Comparison of ENCODE assay signal across 27 cellular contexts in the genomic region with DNA sequence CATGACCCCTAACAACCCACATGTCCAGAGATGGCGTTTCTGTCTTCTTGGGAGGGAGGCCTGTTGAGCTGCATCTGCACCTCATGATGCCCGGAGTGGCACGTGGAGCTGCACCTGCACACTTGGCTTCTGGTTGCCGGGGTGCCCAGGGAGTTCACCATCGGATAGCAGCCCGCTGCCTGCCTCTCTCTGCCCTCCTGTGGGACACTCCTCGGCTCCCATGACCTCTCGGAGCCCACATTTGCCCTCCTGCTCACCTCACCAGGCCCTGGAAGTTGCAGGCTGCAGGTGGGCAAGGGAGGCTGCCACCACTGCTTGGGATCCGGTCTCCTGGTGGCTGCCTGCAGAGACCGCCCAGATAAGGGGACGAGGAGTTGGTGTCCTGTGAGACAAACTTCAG.
"Had no signal": no experiment of that assay in that cellular context is flagged by ENCODE, and none has a peak within 500 bp of the region (broad histone marks: within the 10 kb centered on the region; RNA-seq: fewer than 3 reads in every experiment).

No MANE protein-coding gene starts in this region.

- H3K4me3 Mint-ChIP-seq: activated CD4-positive, alpha-beta memory T cell treated with anti-CD3 and anti-CD28 coated beads for 36 hours; activated CD4-positive, alpha-beta T cell treated with anti-CD3 and anti-CD28 coated beads for 36 hours; activated CD4-positive, alpha-beta T cell treated with anti-CD3 and anti-CD28 coated beads, Interleukin-2, amount 10 ng/mL, durations not matched to agents 24 days and 14 days; activated naive CD4-positive, alpha-beta T cell treated with anti-CD3 and anti-CD28 coated beads, Interleukin-2, amount 10 ng/mL, durations not matched to agents 7 days and 5 days; activated naive CD8-positive, alpha-beta T cell treated with anti-CD3 and anti-CD28 coated beads, Interleukin-2, amount 10 ng/mL, durations not matched to agents 7 days and 5 days; activated T-cell treated with anti-CD3 and anti-CD28 coated beads, Interleukin-2, amount 50 U/mL, for 24 hours; activated T-cell treated with anti-CD3 and anti-CD28 coated beads, Interleukin-2, amount 50 U/mL, for 72 hours; brain; dendritic cell treated with granulocyte-macrophage colony-stimulating factor and Interleukin-4, amounts not matched to agents 40 ng/mL and 50 ng/mL, for 4 days; endodermal cell had no signal

- H3K4me1 Mint-ChIP-seq: activated CD4-positive, alpha-beta T cell treated with anti-CD3 and anti-CD28 coated beads for 36 hours; activated CD4-positive, alpha-beta T cell treated with anti-CD3 and anti-CD28 coated beads, Interleukin-2, amount 10 ng/mL, durations not matched to agents 24 days and 14 days; activated naive CD4-positive, alpha-beta T cell treated with anti-CD3 and anti-CD28 coated beads, Interleukin-2, amount 10 ng/mL, durations not matched to agents 7 days and 5 days; activated naive CD8-positive, alpha-beta T cell treated with anti-CD3 and anti-CD28 coated beads, Interleukin-2, amount 10 ng/mL, durations not matched to agents 7 days and 5 days; brain; endodermal cell had no signal

- H3K27ac Mint-ChIP-seq: activated CD4-positive, alpha-beta memory T cell treated with anti-CD3 and anti-CD28 coated beads for 36 hours; activated CD4-positive, alpha-beta T cell treated with anti-CD3 and anti-CD28 coated beads for 36 hours; activated CD4-positive, alpha-beta T cell treated with anti-CD3 and anti-CD28 coated beads, Interleukin-2, amount 10 ng/mL, durations not matched to agents 24 days and 14 days; activated naive CD4-positive, alpha-beta T cell treated with anti-CD3 and anti-CD28 coated beads, Interleukin-2, amount 10 ng/mL, durations not matched to agents 7 days and 5 days; activated naive CD4-positive, alpha-beta T cell treated with anti-CD3 and anti-CD28 coated beads, Interleukin-2, amount 50 U/mL, for 72 hours; activated naive CD8-positive, alpha-beta T cell treated with anti-CD3 and anti-CD28 coated beads, Interleukin-2, amount 10 ng/mL, durations not matched to agents 7 days and 5 days; activated T-cell treated with anti-CD3 and anti-CD28 coated beads, Interleukin-2, amount 50 U/mL, for 24 hours; activated T-cell treated with anti-CD3 and anti-CD28 coated beads, Interleukin-2, amount 50 U/mL, for 72 hours; brain; dendritic cell treated with granulocyte-macrophage colony-stimulating factor and Interleukin-4, amounts not matched to agents 40 ng/mL and 50 ng/mL, for 4 days; endodermal cell had no signal

- H3K36me3 Mint-ChIP-seq: activated CD4-positive, alpha-beta memory T cell treated with anti-CD3 and anti-CD28 coated beads for 36 hours; activated naive CD4-positive, alpha-beta T cell treated with anti-CD3 and anti-CD28 coated beads, Interleukin-2, amount 10 ng/mL, durations not matched to agents 7 days and 5 days; activated naive CD4-positive, alpha-beta T cell treated with anti-CD3 and anti-CD28 coated beads, Interleukin-2, amount 50 U/mL, for 72 hours; activated naive CD8-positive, alpha-beta T cell treated with anti-CD3 and anti-CD28 coated beads, Interleukin-2, amount 10 ng/mL, durations not matched to agents 7 days and 5 days; brain had no signal

- H3K27me3 ChIP-seq: ascending aorta, breast epithelium, cardiac muscle cell, dorsolateral prefrontal cortex had no signal

- H3K4me3 ChIP-seq: ascending aorta, breast epithelium, cardiac muscle cell, coronary artery, dorsolateral prefrontal cortex had no signal

- DNase-seq: activated CD4-positive, alpha-beta memory T cell treated with anti-CD3 and anti-CD28 coated beads for 36 hours; activated CD4-positive, alpha-beta T cell treated with anti-CD3 and anti-CD28 coated beads for 36 hours; activated CD4-positive, alpha-beta T cell treated with anti-CD3 and anti-CD28 coated beads, Interleukin-2, amount 10 ng/mL, durations not matched to agents 24 days and 14 days; activated CD4-positive, CD25-positive, alpha-beta regulatory T cell; activated CD4-positive, CD25-positive, alpha-beta regulatory T cell treated with anti-CD3 and anti-CD28 coated beads, Interleukin-2, amount 50 U/mL, for 72 hours; activated CD8-positive, alpha-beta memory T cell treated with anti-CD3 and anti-CD28 coated beads, Interleukin-2, amount 50 U/mL, for 48 hours; activated gamma-delta T cell; activated naive CD4-positive, alpha-beta T cell; activated naive CD4-positive, alpha-beta T cell treated with anti-CD3 and anti-CD28 coated beads, Interleukin-2, amount 10 ng/mL, durations not matched to agents 7 days and 5 days; activated naive CD8-positive, alpha-beta T cell treated with anti-CD3 and anti-CD28 coated beads, Interleukin-2, amount 10 ng/mL, durations not matched to agents 7 days and 5 days; activated T-cell treated with anti-CD3 and anti-CD28 coated beads for 4 hours; activated T-cell treated with anti-CD3 and anti-CD28 coated beads, Interleukin-2, amount 50 U/mL, for 24 hours; activated T-cell treated with anti-CD3 and anti-CD28 coated beads, Interleukin-2, amount 50 U/mL, for 72 hours; central memory CD4-positive, alpha-beta T cell; dorsolateral prefrontal cortex; effector memory CD4-positive, alpha-beta T cell; endodermal cell; foreskin fibroblast; T-helper 2 cell had no signal

- H3K27me3 Mint-ChIP-seq: activated CD4-positive, alpha-beta memory T cell treated with anti-CD3 and anti-CD28 coated beads for 36 hours; activated CD4-positive, alpha-beta T cell treated with anti-CD3 and anti-CD28 coated beads for 36 hours; activated CD4-positive, alpha-beta T cell treated with anti-CD3 and anti-CD28 coated beads, Interleukin-2, amount 10 ng/mL, durations not matched to agents 24 days and 14 days; activated naive CD8-positive, alpha-beta T cell treated with anti-CD3 and anti-CD28 coated beads, Interleukin-2, amount 10 ng/mL, durations not matched to agents 7 days and 5 days; activated T-cell treated with anti-CD3 and anti-CD28 coated beads, Interleukin-2, amount 50 U/mL, for 24 hours; dendritic cell treated with granulocyte-macrophage colony-stimulating factor and Interleukin-4, amounts not matched to agents 40 ng/mL and 50 ng/mL, for 4 days had no signal

- H3K4me1 ChIP-seq: ascending aorta, breast epithelium had no signal

- ATAC-seq: activated CD4-positive, alpha-beta T cell treated with anti-CD3 and anti-CD28 coated beads for 36 hours; activated naive CD4-positive, alpha-beta T cell treated with anti-CD3 and anti-CD28 coated beads, Interleukin-2, amount 50 U/mL, for 72 hours; activated T-cell treated with anti-CD3 and anti-CD28 coated beads, Interleukin-2, amount 50 U/mL, for 72 hours; esophagus mucosa had no signal

- H3K9me3 Mint-ChIP-seq: activated CD4-positive, alpha-beta memory T cell treated with anti-CD3 and anti-CD28 coated beads for 36 hours; activated CD4-positive, alpha-beta T cell treated with anti-CD3 and anti-CD28 coated beads, Interleukin-2, amount 10 ng/mL, durations not matched to agents 24 days and 14 days; activated naive CD4-positive, alpha-beta T cell treated with anti-CD3 and anti-CD28 coated beads, Interleukin-2, amount 10 ng/mL, durations not matched to agents 7 days and 5 days; activated naive CD4-positive, alpha-beta T cell treated with anti-CD3 and anti-CD28 coated beads, Interleukin-2, amount 50 U/mL, for 72 hours; activated naive CD8-positive, alpha-beta T cell treated with anti-CD3 and anti-CD28 coated beads, Interleukin-2, amount 10 ng/mL, durations not matched to agents 7 days and 5 days; activated T-cell treated with anti-CD3 and anti-CD28 coated beads, Interleukin-2, amount 50 U/mL, for 24 hours; activated T-cell treated with anti-CD3 and anti-CD28 coated beads, Interleukin-2, amount 50 U/mL, for 72 hours; dendritic cell treated with granulocyte-macrophage colony-stimulating factor and Interleukin-4, amounts not matched to agents 40 ng/mL and 50 ng/mL, for 4 days had no signal

- H3K36me3 ChIP-seq: ascending aorta, breast epithelium, cardiac muscle cell had no signal

- H3K27ac ChIP-seq: ascending aorta, breast epithelium, cardiac muscle cell, coronary artery, dorsolateral prefrontal cortex had no signal
